1 cellular context compared by ENCODE assay signal in genomic region chr17:75779250-75779986, GRCh38.
TF ChIP-seq lines count a peak whose summit lies in the region.

No MANE protein-coding gene starts in this region.

TF ChIP-seq in SK-N-SH, 30 proteins besides CTCF, POLR2A, EP300 and RAD21 (continued from another document):
- no peak; the same call in 1 of the 2 replicates for TF ChIP-seq RXRA (IDR thresholded peaks at IDR 0.05; ENCODE audit: borderline replicate concordance, low read depth)
- peak; percentile 99 for TF ChIP-seq SIN3A (IDR thresholded peaks at IDR 0.05; ENCODE audit: borderline replicate concordance, low read depth, low read length)
- TF ChIP-seq MEF2A (IDR thresholded peaks at IDR 0.05; ENCODE audit: borderline replicate concordance, low read depth): no peak
- peak; percentile 100 for TF ChIP-seq POLR2AphosphoS5 (IDR thresholded peaks at IDR 0.05; ENCODE audit: low read depth, low read length)
- 0 out of 2 replicates have a peak, but pooled peaks have one; percentile 3 for TF ChIP-seq SMC3 (IDR thresholded peaks at IDR 0.05; ENCODE audit: low read depth, low read length)
- TF ChIP-seq TAF1 (IDR thresholded peaks at IDR 0.05; ENCODE audit: borderline replicate concordance, low read depth, low read length): peak; percentile 100
- TF ChIP-seq USF2 (IDR thresholded peaks at IDR 0.05; ENCODE audit: borderline replicate concordance, low read depth, low read length): no peak
- 0 out of 2 replicates have a peak, but pooled peaks have one; percentile 10 for TF ChIP-seq USF1 (IDR thresholded peaks at IDR 0.05; ENCODE audit: borderline replicate concordance, low read depth)
- peak; percentile 44; the same call in 1 of the 2 replicates for TF ChIP-seq RCOR1 (IDR thresholded peaks at IDR 0.05; ENCODE audit: low read length)
- TF ChIP-seq RFX5 (IDR thresholded peaks at IDR 0.05; ENCODE audit: low read length): peak; percentile 92
- TF ChIP-seq MAX (IDR thresholded peaks at IDR 0.05; ENCODE audit: low read depth): peak; percentile 42; the same call in 1 of the 2 replicates
- no peak for TF ChIP-seq FOXJ3 (CRISPR knock-in tag; IDR thresholded peaks at IDR 0.05)
- no peak for TF ChIP-seq TEAD4 (IDR thresholded peaks at IDR 0.05; ENCODE audit: borderline replicate concordance, insufficient read depth)
- peak; percentile 44; the same call in 1 of the 2 replicates for TF ChIP-seq NFIC (IDR thresholded peaks at IDR 0.05; ENCODE audit: borderline replicate concordance)
- peak; percentile 32; the same call in 1 of the 2 replicates for TF ChIP-seq PBX3 (IDR thresholded peaks at IDR 0.05)
- no peak; the same call in 1 of the 2 replicates for TF ChIP-seq FOXM1 (IDR thresholded peaks at IDR 0.05; ENCODE audit: low read depth)
- TF ChIP-seq TCF12 (IDR thresholded peaks at IDR 0.05): peak; percentile 63
- peak; percentile 44 for TF ChIP-seq NRF1 (IDR thresholded peaks at IDR 0.05; ENCODE audit: low read depth, low read length)
- TF ChIP-seq FOSL2 (IDR thresholded peaks at IDR 0.05; ENCODE audit: borderline replicate concordance, low read depth): peak; percentile 83
- TF ChIP-seq EZH2phosphoT487 (IDR thresholded peaks at IDR 0.05; ENCODE audit: borderline replicate concordance, low read depth): no peak
- TF ChIP-seq GABPA (IDR thresholded peaks at IDR 0.05; ENCODE audit: low read depth): peak; percentile 57
- peak; percentile 63 for TF ChIP-seq JUND (IDR thresholded peaks at IDR 0.05)
- TF ChIP-seq GATA2 (CRISPR knock-in tag; IDR thresholded peaks at IDR 0.05): no peak
- TF ChIP-seq CHD2 (IDR thresholded peaks at IDR 0.05; ENCODE audit: low read length, partially characterized antibody): peak; percentile 83
- TF ChIP-seq MXI1 (IDR thresholded peaks at IDR 0.05; ENCODE audit: low read depth, low read length): peak; percentile 68
- no peak; the same call in 1 of the 2 replicates for TF ChIP-seq IRF3 (IDR thresholded peaks at IDR 0.05; ENCODE audit: low read depth, low read length)
